ENCODE assay signal across 17 cellular contexts in genomic region chr11:122837528-122838346, GRCh38. TPM values are rescaled to one million over a fixed set of nuclear protein-coding genes. Genes with fewer than 3 reads are reported as not detected.
"Had no signal": no experiment of that assay in that cellular context is flagged by ENCODE, and none has a peak within 500 bp of the region (broad histone marks: within the 10 kb centered on the region; RNA-seq: fewer than 3 reads in every experiment).

No MANE protein-coding gene starts in this region.

- H3K4me3 ChIP-seq: lower lobe of right lung, smooth muscle cell, suprapubic skin had no signal

- ATAC-seq: esophagus mucosa, right cardiac atrium had no signal

- H3K9me3 ChIP-seq: lower lobe of right lung, suprapubic skin had no signal

- H3K9me3 Mint-ChIP-seq: dendritic cell treated with granulocyte-macrophage colony-stimulating factor and Interleukin-4, amounts not matched to agents 40 ng/mL and 50 ng/mL, for 4 days; stimulated activated naive B cell treated with anti-CD40 and anti-IgM and Interleukin-4, amounts not matched to agents 10 μg/mL and 1 μg/mL and 100 μg/mL, for 72 hours had no signal

- H3K4me3 Mint-ChIP-seq: activated naive CD4-positive, alpha-beta T cell treated with anti-CD3 and anti-CD28 coated beads, Interleukin-2, amount 10 ng/mL, durations not matched to agents 7 days and 5 days; dendritic cell treated with granulocyte-macrophage colony-stimulating factor and Interleukin-4, amounts not matched to agents 40 ng/mL and 50 ng/mL, for 4 days; stimulated activated naive B cell treated with anti-CD40 and anti-IgM and Interleukin-4, amounts not matched to agents 10 μg/mL and 1 μg/mL and 100 μg/mL, for 72 hours; type B pancreatic cell had no signal

- DNase-seq: activated CD4-positive, alpha-beta T cell treated with anti-CD3 and anti-CD28 coated beads for 4 hours; activated naive CD4-positive, alpha-beta T cell treated with anti-CD3 and anti-CD28 coated beads, Interleukin-2, amount 10 ng/mL, durations not matched to agents 7 days and 5 days; brain microvascular endothelial cell; cerebellar nuclear complex; left cardiac atrium; lower lobe of right lung; midbrain; posterior cingulate gyrus; right cardiac atrium; stimulated activated naive B cell treated with anti-CD40 and anti-IgM and Interleukin-4, amounts not matched to agents 10 μg/mL and 1 μg/mL and 100 μg/mL, for 72 hours; T-helper 9 cell had no signal

- H3K27ac Mint-ChIP-seq: activated naive CD4-positive, alpha-beta T cell treated with anti-CD3 and anti-CD28 coated beads, Interleukin-2, amount 10 ng/mL, durations not matched to agents 7 days and 5 days; dendritic cell treated with granulocyte-macrophage colony-stimulating factor and Interleukin-4, amounts not matched to agents 40 ng/mL and 50 ng/mL, for 4 days; stimulated activated naive B cell treated with anti-CD40 and anti-IgM and Interleukin-4, amounts not matched to agents 10 μg/mL and 1 μg/mL and 100 μg/mL, for 72 hours; type B pancreatic cell had no signal

- H3K27ac ChIP-seq: brain microvascular endothelial cell, lower lobe of right lung, suprapubic skin had no signal

- H3K36me3 ChIP-seq: brain microvascular endothelial cell, lower lobe of right lung, suprapubic skin had no signal

- H3K36me3 Mint-ChIP-seq: stimulated activated naive B cell treated with anti-CD40 and anti-IgM and Interleukin-4, amounts not matched to agents 10 μg/mL and 1 μg/mL and 100 μg/mL, for 72 hours; type B pancreatic cell had no signal

- H3K4me2 ChIP-seq: smooth muscle cell had no signal

- H3K27me3 ChIP-seq: brain microvascular endothelial cell, suprapubic skin had no signal

- H3K4me1 ChIP-seq: lower lobe of right lung, suprapubic skin had no signal

- H3K27me3 Mint-ChIP-seq: type B pancreatic cell had no signal

RNA-seq across cellular contexts. Expression of gene CRTAM, which starts 0.6 kb away (rescaled TPM):
- total RNA-seq: esophagus mucosa, glomerular endothelial cell, smooth muscle cell had no signal
- polyA plus RNA-seq: right cardiac atrium, smooth muscle cell had no signal
